Comparison of ENCODE assay signal across 8 cellular contexts in genomic region chr2:10720983-10721343, GRCh38. TPM values are rescaled to one million over a fixed set of nuclear protein-coding genes. Genes with fewer than 3 reads are reported as not detected.
A peak's percentile ranks its signal among the peaks of the same experiment; 100 is the strongest.
DNase-seq lines count a peak whose midpoint lies in the region; ATAC-seq and TF ChIP-seq lines count a peak whose summit lies in the region.

No MANE protein-coding gene starts in this region.

- H2AFZ ChIP-seq in ACC112 (ENCODE audit: low read length, unreplicated experiment) (no peak overlapping the region), SU-DHL-6 (ENCODE audit: low read depth, low read length, severe bottlenecking) (no peak overlapping the region)

- H3K4me2 ChIP-seq in SU-DHL-6 (ENCODE audit: low read depth, low read length, poor library complexity, severe bottlenecking), result peak overlapping the region; percentile 62

- TF ChIP-seq CTCF in HEK293 (tag by site-specific recombination; IDR thresholded peaks at IDR 0.05) (no peak), SU-DHL-6 (IDR thresholded peaks at IDR 0.05; ENCODE audit: insufficient read depth, low read length, poor library complexity, severe bottlenecking) (no peak), lower lobe of right lung (IDR thresholded peaks at IDR 0.05) (no peak)

- H3K9me2 ChIP-seq in SU-DHL-6 (replicated peaks; ENCODE audit: insufficient read depth, low read length), result no peaks in the 10 kb centered on the region

- no peaks in the 10 kb centered on the region for H3F3A ChIP-seq in SU-DHL-6 (ENCODE audit: insufficient read depth)

- intact Hi-C loops in lower lobe of right lung (cut with DNase I), result no loop called here

- H3K4me1 ChIP-seq in ACC112 (ENCODE audit: control insufficient read depth, insufficient read depth, low read length, unreplicated experiment) (peaks cover 21% of the 10 kb centered on the region), HEK293 (ENCODE audit: control insufficient read depth, insufficient read depth, low read length) (no peaks in the 10 kb centered on the region), lower lobe of right lung (peaks cover 8% of the 10 kb centered on the region)

- H3K4me3 ChIP-seq in ACC112 (ENCODE audit: low read depth, low read length) (peak overlapping the region; percentile 68; the same call in 1 of the 2 replicates), HEK293 (ENCODE audit: low read depth, low read length) (peak overlapping the region; percentile 52), SU-DHL-6 (ENCODE audit: insufficient read depth, low read length, poor library complexity, severe bottlenecking) (peak overlapping the region; percentile 7), lower lobe of right lung (peak overlapping the region; percentile 53)

- peak; percentile 47 for DNase-seq in lower lobe of right lung
- DNase-seq in SIG-M5 treated with dmso at 0.1 percent for 504 hours (lab: John Stamatoyannopoulos, UW; ENCODE audit: unreplicated experiment), result no peak
- no peak for DNase-seq in UCSD-AML1 (lab: John Stamatoyannopoulos, UW; ENCODE audit: unreplicated experiment)
- DNase-seq in hippocampal formation (lab: John Stamatoyannopoulos, UW), result no peak
- DNase-seq in KBM-7, result no peak

- H3K27me3 ChIP-seq in ACC112 (ENCODE audit: insufficient read depth, low read length), result peaks cover 48% of the 10 kb centered on the region
- H3K27me3 ChIP-seq in SU-DHL-6 (ENCODE audit: low read length), result no peaks in the 10 kb centered on the region
- H3K27me3 ChIP-seq in lower lobe of right lung (ENCODE audit: low read depth), result peaks cover 59% of the 10 kb centered on the region

- H3K9ac ChIP-seq in SU-DHL-6 (ENCODE audit: low read length), result no peak overlapping the region

- POLR2A ChIA-PET in HEK293 (lab: Yijun Ruan, JAX), result no interaction called here

- no peaks in the 10 kb centered on the region for H4K20me1 ChIP-seq in SU-DHL-6 (ENCODE audit: low read depth, low read length)

- H3K36me3 ChIP-seq in ACC112 (ENCODE audit: insufficient read depth, low read length) (no peaks in the 10 kb centered on the region), HEK293 (ENCODE audit: control insufficient read depth in 2 of 2, insufficient read depth in 1 of 2, low read length in 2 of 2) (no peaks in the 10 kb centered on the region), SU-DHL-6 (ENCODE audit: low read length) (no peaks in the 10 kb centered on the region), lower lobe of right lung (no peaks in the 10 kb centered on the region)

- ATAC-seq in lower lobe of right lung, result peak; percentile 66 to 78

- no peak overlapping the region for H3K27ac ChIP-seq in ACC112 (ENCODE audit: low read depth, low read length)
- no peak overlapping the region; the same call in 1 of the 2 replicates for H3K27ac ChIP-seq in HEK293 (ENCODE audit: extremely low read depth, low read depth, low read length)
- H3K27ac ChIP-seq in SU-DHL-6 (ENCODE audit: low read depth, low read length), result no peak overlapping the region
- H3K27ac ChIP-seq in lower lobe of right lung, result no peak overlapping the region

- CTCF ChIA-PET in HEK293 (lab: Yijun Ruan, JAX), result interaction anchor here (1.1 kb wide), 1 partner anchor 43 kb away, joined by 4 read pairs; no protein-coding TSS in a partner anchor

- no peaks in the 10 kb centered on the region for H3K79me2 ChIP-seq in ACC112 (ENCODE audit: control insufficient read depth, insufficient read depth, low read length, unreplicated experiment)
- no peaks in the 10 kb centered on the region for H3K79me2 ChIP-seq in SU-DHL-6 (ENCODE audit: insufficient read depth, low read length)

- in situ Hi-C loops in KBM-7 (cut with MboI; ENCODE audit: low pct_unique_long_range_greater_than_20kb, low sequenced_read_pairs), result no loop called here

- no peaks in the 10 kb centered on the region for H3K9me3 ChIP-seq in HEK293 (ENCODE audit: control insufficient read depth, insufficient read depth, low read depth, low read length)
- no peaks in the 10 kb centered on the region for H3K9me3 ChIP-seq in SU-DHL-6 (ENCODE audit: insufficient read depth, low read length)
- H3K9me3 ChIP-seq in lower lobe of right lung, result no peaks in the 10 kb centered on the region

TF ChIP-seq in HEK293, 187 proteins besides CTCF, POLR2A, EP300 and RAD21 (continues in another document):
- TF ChIP-seq ZNF391 (tag by site-specific recombination; IDR thresholded peaks at IDR 0.05; ENCODE audit: borderline replicate concordance, low read depth) (no peak), ZEB2 (tag by site-specific recombination; IDR thresholded peaks at IDR 0.05) (0 out of 2 replicates have a peak, but pooled peaks have one; percentile 72), ZNF664 (tag by site-specific recombination; IDR thresholded peaks at IDR 0.05) (no peak), ZNF16 (tag by site-specific recombination; IDR thresholded peaks at IDR 0.05; ENCODE audit: low read depth) (no peak), ZNF223 (tag by site-specific recombination; IDR thresholded peaks at IDR 0.05) (no peak), ZBTB44 (tag by site-specific recombination; IDR thresholded peaks at IDR 0.05) (no peak), ZSCAN23 (tag by site-specific recombination; IDR thresholded peaks at IDR 0.05) (no peak), ELK4 (IDR thresholded peaks at IDR 0.05; ENCODE audit: borderline replicate concordance, low read depth, low read length) (no peak), ZFHX2 (tag by site-specific recombination; conservative IDR thresholded peaks at IDR 0.05) (peak; percentile 25; the same call in 1 of the 2 replicates), ZNF18 (tag by site-specific recombination; IDR thresholded peaks at IDR 0.05) (no peak), ZNF776 (tag by site-specific recombination; IDR thresholded peaks at IDR 0.05; ENCODE audit: borderline replicate concordance) (no peak), SCRT2 (tag by site-specific recombination; IDR thresholded peaks at IDR 0.05) (peak; percentile 100), EGR2 (tag by site-specific recombination; IDR thresholded peaks at IDR 0.05; ENCODE audit: low read depth) (0 out of 2 replicates have a peak, but pooled peaks have one; percentile 20), ZNF660 (tag by site-specific recombination; IDR thresholded peaks at IDR 0.05) (no peak), ZNF530 (tag by site-specific recombination; IDR thresholded peaks at IDR 0.05; ENCODE audit: low read depth) (no peak), SCRT1 (tag by site-specific recombination; IDR thresholded peaks at IDR 0.05; ENCODE audit: borderline replicate concordance) (peak; percentile 99), KLF1 (tag by site-specific recombination; IDR thresholded peaks at IDR 0.05) (no peak)
- TF ChIP-seq, protein P1, sequence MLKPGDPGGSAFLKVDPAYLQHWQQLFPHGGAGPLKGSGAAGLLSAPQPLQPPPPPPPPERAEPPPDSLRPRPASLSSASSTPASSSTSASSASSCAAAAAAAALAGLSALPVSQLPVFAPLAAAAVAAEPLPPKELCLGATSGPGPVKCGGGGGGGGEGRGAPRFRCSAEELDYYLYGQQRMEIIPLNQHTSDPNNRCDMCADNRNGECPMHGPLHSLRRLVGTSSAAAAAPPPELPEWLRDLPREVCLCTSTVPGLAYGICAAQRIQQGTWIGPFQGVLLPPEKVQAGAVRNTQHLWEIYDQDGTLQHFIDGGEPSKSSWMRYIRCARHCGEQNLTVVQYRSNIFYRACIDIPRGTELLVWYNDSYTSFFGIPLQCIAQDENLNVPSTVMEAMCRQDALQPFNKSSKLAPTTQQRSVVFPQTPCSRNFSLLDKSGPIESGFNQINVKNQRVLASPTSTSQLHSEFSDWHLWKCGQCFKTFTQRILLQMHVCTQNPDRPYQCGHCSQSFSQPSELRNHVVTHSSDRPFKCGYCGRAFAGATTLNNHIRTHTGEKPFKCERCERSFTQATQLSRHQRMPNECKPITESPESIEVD (tag by site-specific recombination; IDR thresholded peaks at IDR 0.05), result no peak

RNA-seq across cellular contexts. Expression of gene ATP6V1C2, which starts 0.5 kb away (rescaled TPM):
- 1.7 TPM for total RNA-seq in lower lobe of right lung

RNA-seq across cellular contexts. Expression of gene NOL10, which starts 31.2 kb away (rescaled TPM):
- 17.2 TPM for total RNA-seq in lower lobe of right lung

Comparison
In these comparisons a context has a peak if more than half of its experiments do, and no peak if none do; other contexts are left out.
1. H3K4me3 ChIP-seq: peak in every context shown above with its lines; median percentile 68 in ACC112; 53 in lower lobe of right lung; 52 in HEK293; 7 in SU-DHL-6.